25 cellular contexts compared by ENCODE assay signal in the genomic region with DNA sequence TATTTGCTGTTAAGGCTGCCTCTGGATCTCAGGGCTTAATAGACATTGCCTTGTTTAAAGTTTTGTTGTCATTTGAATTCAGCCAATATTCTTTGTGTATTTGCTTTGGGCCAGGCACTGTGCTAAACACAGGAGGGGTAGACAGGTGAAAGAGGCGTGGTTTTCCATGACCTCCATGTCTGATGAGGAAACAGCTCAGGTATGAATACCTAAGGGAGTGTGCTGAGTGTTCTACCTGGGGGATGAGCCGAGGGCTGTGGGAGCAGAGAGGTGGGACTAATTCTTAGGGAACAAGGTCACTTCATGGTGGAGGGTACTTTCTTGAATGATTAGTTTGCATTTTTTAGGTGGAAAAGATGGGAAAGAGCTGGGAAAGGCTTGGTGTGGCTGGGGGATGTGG.
DNase-seq lines count a peak whose midpoint lies in the region; ATAC-seq and TF ChIP-seq lines count a peak whose summit lies in the region.
"Had no signal": no experiment of that assay in that cellular context is flagged by ENCODE, and none has a peak within 500 bp of the region (broad histone marks: within the 10 kb centered on the region; RNA-seq: fewer than 3 reads in every experiment).

No MANE protein-coding gene starts in this region.

- H3K4me3 Mint-ChIP-seq in natural killer cell treated with Interleukin-12 subunit alpha and Interleukin-12 subunit beta and Interleukin-15 and Interleukin-18, amount 100 ng/mL, for 72 hours, result no peak overlapping the region
- no peak overlapping the region for H3K4me3 Mint-ChIP-seq in natural killer cell
- no peak overlapping the region for H3K4me3 Mint-ChIP-seq in activated CD8-positive, alpha-beta T cell treated with anti-CD3 and anti-CD28 coated beads, Interleukin-2, amount 10 ng/mL, durations not matched to agents 7 days and 5 days
- H3K4me3 Mint-ChIP-seq: CD4-positive, alpha-beta T cell; GM23338; H9 had no signal

- POLR2A ChIA-PET in activated CD8-positive, alpha-beta T cell treated with anti-CD3 and anti-CD28 coated beads, Interleukin-2, amount 10 ng/mL, durations not matched to agents 7 days and 5 days (lab: Charles Lee), result no interaction called here
- POLR2A ChIA-PET in PC-9 (lab: Charles Lee; ENCODE audit: unreplicated experiment), result no interaction called here

- TF ChIP-seq CTCF in natural killer cell (IDR thresholded peaks at IDR 0.05) (no peak), mucosa of descending colon (IDR thresholded peaks at IDR 0.05) (no peak), PC-9 (conservative IDR thresholded peaks at IDR 0.05) (no peak)

- no peaks in the 10 kb centered on the region for H3K27me3 ChIP-seq in PC-9 (ENCODE audit: insufficient read depth, low read depth)
- H3K27me3 ChIP-seq: BLaER1, Peyer's patch had no signal

- H2AFZ ChIP-seq in PC-9, result no peak overlapping the region
- H2AFZ ChIP-seq: GM23338 had no signal

- H3K4me1 ChIP-seq in mucosa of descending colon (ENCODE audit: low read depth) (no peaks in the 10 kb centered on the region), PC-9 (replicated peaks; ENCODE audit: insufficient read depth) (no peaks in the 10 kb centered on the region)
- H3K4me1 ChIP-seq: BLaER1, Peyer's patch had no signal

- H3K9me3 Mint-ChIP-seq in natural killer cell treated with Interleukin-12 subunit alpha and Interleukin-12 subunit beta and Interleukin-15 and Interleukin-18, amount 100 ng/mL, for 72 hours, result peaks cover 3% of the 10 kb centered on the region
- no peaks in the 10 kb centered on the region for H3K9me3 Mint-ChIP-seq in natural killer cell
- no peaks in the 10 kb centered on the region for H3K9me3 Mint-ChIP-seq in activated CD8-positive, alpha-beta T cell treated with anti-CD3 and anti-CD28 coated beads, Interleukin-2, amount 10 ng/mL, durations not matched to agents 7 days and 5 days (ENCODE audit: insufficient read depth)
- H3K9me3 Mint-ChIP-seq: CD4-positive, alpha-beta T cell; GM23338 had no signal

- H3K4me3 ChIP-seq in mucosa of descending colon (no peak overlapping the region), PC-9 (no peak overlapping the region)
- H3K4me3 ChIP-seq: BLaER1, GM23338, K562, Peyer's patch had no signal

- no peaks in the 10 kb centered on the region for H3K9me2 ChIP-seq in PC-9 (ENCODE audit: insufficient read depth)
- H3K9me2 ChIP-seq: SK-N-SH had no signal

- intact Hi-C loops in natural killer cell (cut with micrococcal nuclease), result no loop called here
- intact Hi-C loops in mucosa of descending colon (cut with DNase I, micrococcal nuclease), result no loop called here
- intact Hi-C loops in PC-9 (cut with micrococcal nuclease; ENCODE audit: unreplicated experiment), result no loop called here

- H3K27ac Mint-ChIP-seq in natural killer cell treated with Interleukin-12 subunit alpha and Interleukin-12 subunit beta and Interleukin-15 and Interleukin-18, amount 100 ng/mL, for 72 hours, result no peak overlapping the region
- no peak overlapping the region for H3K27ac Mint-ChIP-seq in natural killer cell
- no peak overlapping the region for H3K27ac Mint-ChIP-seq in activated CD8-positive, alpha-beta T cell treated with anti-CD3 and anti-CD28 coated beads, Interleukin-2, amount 10 ng/mL, durations not matched to agents 7 days and 5 days
- H3K27ac Mint-ChIP-seq: CD4-positive, alpha-beta T cell; GM23338 had no signal

- H3K9me3 ChIP-seq in mucosa of descending colon, result no peaks in the 10 kb centered on the region
- no peaks in the 10 kb centered on the region for H3K9me3 ChIP-seq in PC-9 (ENCODE audit: insufficient read depth, low read depth)
- H3K9me3 ChIP-seq: BLaER1, Peyer's patch, SK-N-SH had no signal

- peak; percentile 13 for DNase-seq in natural killer cell treated with Interleukin-12 subunit alpha and Interleukin-12 subunit beta and Interleukin-15 and Interleukin-18, amount 100 ng/mL, for 72 hours (ENCODE audit: low spot score)
- DNase-seq in natural killer cell (no peak), mucosa of descending colon (no peak), NCI-H187 (lab: John Stamatoyannopoulos, UW) (no peak), NCI-H2029 treated with DMSO at 0.1 percent for 48 hours (lab: John Stamatoyannopoulos, UW) (no peak), PC-9 (no peak)
- DNase-seq in activated CD8-positive, alpha-beta T cell treated with anti-CD3 and anti-CD28 coated beads, Interleukin-2, amount 10 ng/mL, durations not matched to agents 7 days and 5 days, result no peak
- DNase-seq: CD4-positive, alpha-beta T cell; COR-L47; DMS53; H9; Kasumi-1; MV-4-11; NCI-H1105 treated with DMSO at 0.1 percent for 48 hours; NCI-H146; NCI-H2029; NCI-H2227 treated with DMSO at 0.1 percent for 48 hours; NCI-H526 treated with DMSO at 0.1 percent for 48 hours; Peyer's patch; SK-N-SH had no signal

- no peak for ATAC-seq in natural killer cell treated with Interleukin-12 subunit alpha and Interleukin-12 subunit beta and Interleukin-15 and Interleukin-18, amount 100 ng/mL, for 72 hours
- no peak for ATAC-seq in natural killer cell
- peak; percentile 65 for ATAC-seq in esophagus mucosa
- ATAC-seq in mucosa of descending colon, result peak; percentile 24
- ATAC-seq in activated CD8-positive, alpha-beta T cell treated with anti-CD3 and anti-CD28 coated beads, Interleukin-2, amount 10 ng/mL, durations not matched to agents 7 days and 5 days, result no peak
- ATAC-seq: GM23338, HepG2, K562 had no signal

- H3K4me2 ChIP-seq in PC-9, result no peak overlapping the region
- H3K4me2 ChIP-seq: BLaER1, GM23338, SK-N-SH had no signal

- H3K36me3 Mint-ChIP-seq in natural killer cell treated with Interleukin-12 subunit alpha and Interleukin-12 subunit beta and Interleukin-15 and Interleukin-18, amount 100 ng/mL, for 72 hours, result no peaks in the 10 kb centered on the region
- no peaks in the 10 kb centered on the region for H3K36me3 Mint-ChIP-seq in natural killer cell
- no peaks in the 10 kb centered on the region for H3K36me3 Mint-ChIP-seq in activated CD8-positive, alpha-beta T cell treated with anti-CD3 and anti-CD28 coated beads, Interleukin-2, amount 10 ng/mL, durations not matched to agents 7 days and 5 days (ENCODE audit: low read depth)

- H3K79me2 ChIP-seq in PC-9 (ENCODE audit: low read depth), result no peaks in the 10 kb centered on the region

- CTCF ChIA-PET in activated CD8-positive, alpha-beta T cell treated with anti-CD3 and anti-CD28 coated beads, Interleukin-2, amount 10 ng/mL, durations not matched to agents 7 days and 5 days (lab: Charles Lee), result no interaction called here
- CTCF ChIA-PET in PC-9 (lab: Charles Lee), result no interaction called here

- peaks cover 17 to 20% of the 10 kb centered on the region in 2 donors for H3K27me3 Mint-ChIP-seq in natural killer cell treated with Interleukin-12 subunit alpha and Interleukin-12 subunit beta and Interleukin-15 and Interleukin-18, amount 100 ng/mL, for 72 hours
- peaks cover 8 to 18% of the 10 kb centered on the region in 2 donors for H3K27me3 Mint-ChIP-seq in natural killer cell (ENCODE audit: low read depth in 2 of 2)
- peaks cover 5% of the 10 kb centered on the region for H3K27me3 Mint-ChIP-seq in activated CD8-positive, alpha-beta T cell treated with anti-CD3 and anti-CD28 coated beads, Interleukin-2, amount 10 ng/mL, durations not matched to agents 7 days and 5 days (ENCODE audit: low read depth)

- H3F3A ChIP-seq in PC-9 (ENCODE audit: insufficient read depth, low read depth), result no peaks in the 10 kb centered on the region

- no peaks in the 10 kb centered on the region for H4K20me1 ChIP-seq in PC-9 (ENCODE audit: insufficient read depth)
- H4K20me1 ChIP-seq: BLaER1 had no signal

- H3K4me1 Mint-ChIP-seq in natural killer cell treated with Interleukin-12 subunit alpha and Interleukin-12 subunit beta and Interleukin-15 and Interleukin-18, amount 100 ng/mL, for 72 hours (ENCODE audit: low read depth in 2 of 2), result no peaks in the 10 kb centered on the region
- no peaks in the 10 kb centered on the region for H3K4me1 Mint-ChIP-seq in natural killer cell
- H3K4me1 Mint-ChIP-seq in activated CD8-positive, alpha-beta T cell treated with anti-CD3 and anti-CD28 coated beads, Interleukin-2, amount 10 ng/mL, durations not matched to agents 7 days and 5 days (ENCODE audit: low read depth), result no peaks in the 10 kb centered on the region

- BruUV-seq in PC-9 (replicated peaks; lab: Mats Ljungman, UMichigan), result no TSS peak

- no peak overlapping the region for H3K27ac ChIP-seq in PC-9
- H3K27ac ChIP-seq: BLaER1, Peyer's patch had no signal

- H3K36me3 ChIP-seq in mucosa of descending colon (ENCODE audit: low read depth) (no peaks in the 10 kb centered on the region), PC-9 (ENCODE audit: low read depth) (no peaks in the 10 kb centered on the region)
- H3K36me3 ChIP-seq: BLaER1, Peyer's patch had no signal

Comparison
In these comparisons a context has a peak if more than half of its experiments do, and no peak if none do; other contexts are left out.
1. ATAC-seq: peak in esophagus mucosa (single experiment) and mucosa of descending colon (single experiment); none in natural killer cell treated with Interleukin-12 subunit alpha and Interleukin-12 subunit beta and Interleukin-15 and Interleukin-18, amount 100 ng/mL, for 72 hours (0 of 2), natural killer cell (0 of 3) and activated CD8-positive, alpha-beta T cell treated with anti-CD3 and anti-CD28 coated beads, Interleukin-2, amount 10 ng/mL, durations not matched to agents 7 days and 5 days (single experiment).